In genomic region chr2:1816414-1816911, GRCh38 we compare ENCODE assay signal across 12 cellular contexts.
A peak's percentile ranks its signal among the peaks of the same experiment; 100 is the strongest.
DNase-seq lines count a peak whose midpoint lies in the region; ATAC-seq and TF ChIP-seq lines count a peak whose summit lies in the region.
"Had no signal": no experiment of that assay in that cellular context is flagged by ENCODE, and none has a peak within 500 bp of the region (broad histone marks: within the 10 kb centered on the region; RNA-seq: fewer than 3 reads in every experiment).

No MANE protein-coding gene starts in this region.

- CTCF ChIA-PET in IMR-90 (lab: Yijun Ruan, JAX), result interaction anchor here (1.2 to 2.8 kb wide), 2 partner anchors 66 to 141 kb away, joined by 3 to 7 read pairs; no protein-coding TSS in a partner anchor
- CTCF ChIA-PET in CD4-positive, alpha-beta T cell (lab: Charles Lee), result no interaction called here
- CTCF ChIA-PET in A673 (lab: Charles Lee), result interaction anchor here (1.6 kb wide), 1 partner anchor 47 kb away, joined by 4 read pairs; no protein-coding TSS in a partner anchor

- dilution Hi-C loops in IMR-90 (cut with HindIII; ENCODE audit: low sequenced_read_pairs, unreplicated experiment), result no loop called here

- peaks cover 9% of the 10 kb centered on the region for H3K9me1 ChIP-seq in IMR-90 (ENCODE audit: insufficient read depth, low read length)

- no peaks in the 10 kb centered on the region; a peak in 1 of 4 replicates for H3K79me1 ChIP-seq in IMR-90 (ENCODE audit: low read depth in 1 of 2, low read length in 2 of 2)

- no peak overlapping the region for H3K4me2 ChIP-seq in IMR-90 (ENCODE audit: low read depth, low read length)
- H3K4me2 ChIP-seq: KMS-11 had no signal

- no peak overlapping the region for H3K4me3 Mint-ChIP-seq in CD4-positive, alpha-beta T cell

- no peak for ATAC-seq in IMR-90 (ENCODE audit: low read depth)
- no peak for ATAC-seq in GM19395 (IDR thresholded peaks at IDR 0.05; ENCODE audit: unreplicated experiment)
- ATAC-seq in CD4-positive, alpha-beta T cell (ENCODE audit: poor library complexity), result no peak

- TF ChIP-seq CTCF in IMR-90 (conservative IDR thresholded peaks at IDR 0.05; ENCODE audit: low read depth, low read length) (no peak), esophagus squamous epithelium (IDR thresholded peaks at IDR 0.05) (no peak), suprapubic skin (IDR thresholded peaks at IDR 0.05) (no peak), A673 (conservative IDR thresholded peaks at IDR 0.05; ENCODE audit: low read depth, low read length) (no peak)
- no peak for TF ChIP-seq CTCF in CD4-positive, alpha-beta T cell (IDR thresholded peaks at IDR 0.05)

- H3K27me3 ChIP-seq in IMR-90 (ENCODE audit: control insufficient read depth, insufficient read depth, low read length) (no peaks in the 10 kb centered on the region), esophagus squamous epithelium (peaks cover 0 to 8% (median 0%) of the 10 kb centered on the region in 4 donors), suprapubic skin (no peaks in the 10 kb centered on the region), A673 (replicated peaks; ENCODE audit: insufficient read depth, low read depth, low read length, poor library complexity) (no peaks in the 10 kb centered on the region)
- no peaks in the 10 kb centered on the region for H3K27me3 ChIP-seq in CD4-positive, alpha-beta T cell (ENCODE audit: control insufficient read depth, insufficient read depth, low read length)

- H3K27ac ChIP-seq in IMR-90 (ENCODE audit: insufficient read depth, low read length), result peak overlapping the region; percentile 76
- peak overlapping the region; percentile 58 to 82 (median 80) for H3K27ac ChIP-seq in esophagus squamous epithelium
- H3K27ac ChIP-seq in mesodermal cell (ENCODE audit: low read depth, low read length, severe bottlenecking), result peak overlapping the region; percentile 85
- peak overlapping the region; percentile 84 for H3K27ac ChIP-seq in suprapubic skin
- no peak overlapping the region for H3K27ac ChIP-seq in CD4-positive, alpha-beta T cell (ENCODE audit: low read depth, low read length)
- no peak overlapping the region for H3K27ac ChIP-seq in A673 (ENCODE audit: low read depth, low read length, poor library complexity, severe bottlenecking)
- H3K27ac ChIP-seq: KMS-11 had no signal

- H2AK5ac ChIP-seq in IMR-90 (ENCODE audit: low read depth, low read length), result peak overlapping the region; percentile 96

- no peaks in the 10 kb centered on the region for H3K4me1 Mint-ChIP-seq in CD4-positive, alpha-beta T cell (ENCODE audit: low read depth)

- intact Hi-C loops in IMR-90 (cut with micrococcal nuclease) (loop anchor here (2.0 kb wide), 4 partner anchors 26 to 1140 kb away; partner anchors contain the start of gene TMEM18), esophagus squamous epithelium (cut with DNase I) (no loop called here), A673 (cut with micrococcal nuclease; ENCODE audit: unreplicated experiment) (no loop called here)
- intact Hi-C loops in CD4-positive, alpha-beta T cell (cut with DNase I, micrococcal nuclease), result no loop called here

- H3K4me3 ChIP-seq in IMR-90 (ENCODE audit: insufficient read depth, low read depth, low read length) (no peak overlapping the region), esophagus squamous epithelium (peak overlapping the region in 1 of 4 donors; percentile 21), mesodermal cell (ENCODE audit: extremely low read depth, insufficient read depth, low read length, poor library complexity, severe bottlenecking) (no peak overlapping the region), suprapubic skin (no peak overlapping the region), A673 (ENCODE audit: low read depth, low read length, poor library complexity, severe bottlenecking) (no peak overlapping the region)

- peak overlapping the region; percentile 94 for H3K4ac ChIP-seq in IMR-90 (ENCODE audit: low read depth, low read length)

- peaks cover 10% of the 10 kb centered on the region for H3K27me3 Mint-ChIP-seq in CD4-positive, alpha-beta T cell

- peak overlapping the region; percentile 63 for H2AFZ ChIP-seq in IMR-90 (replicated peaks; ENCODE audit: low read length, poor library complexity)

- POLR2A ChIA-PET in IMR-90 (lab: Charles Lee; ENCODE audit: unreplicated experiment) (interaction anchor here (1.2 kb wide), 1 partner anchor 74 kb away, joined by 3 read pairs; no protein-coding TSS in a partner anchor), A673 (lab: Charles Lee; ENCODE audit: low non-redundant PET) (no interaction called here)
- POLR2A ChIA-PET in CD4-positive, alpha-beta T cell (lab: Charles Lee), result no interaction called here

- H3K4me1 ChIP-seq in IMR-90 (ENCODE audit: control insufficient read depth, insufficient read depth, low read length) (peaks cover 14% of the 10 kb centered on the region), esophagus squamous epithelium (peaks cover 0 to 23% (median 7%) of the 10 kb centered on the region in 3 donors), mesodermal cell (ENCODE audit: control insufficient read depth, insufficient read depth, low read length, poor library complexity, severe bottlenecking) (peaks cover 18% of the 10 kb centered on the region), suprapubic skin (peaks cover 18% of the 10 kb centered on the region), A673 (ENCODE audit: insufficient read depth, low read length, poor library complexity, severe bottlenecking) (peaks cover 21% of the 10 kb centered on the region)

- TF ChIP-seq POLR2A in IMR-90 (IDR thresholded peaks at IDR 0.05; ENCODE audit: low read depth, low read length) (no peak), esophagus squamous epithelium (IDR thresholded peaks at IDR 0.05) (no peak), suprapubic skin (IDR thresholded peaks at IDR 0.05) (no peak)

- peak; percentile 21 for TF ChIP-seq EP300 in suprapubic skin (IDR thresholded peaks at IDR 0.05)

- H3K36me3 ChIP-seq in IMR-90 (ENCODE audit: control insufficient read depth, insufficient read depth, low read length) (no peaks in the 10 kb centered on the region), esophagus squamous epithelium (no peaks in the 10 kb centered on the region), mesodermal cell (ENCODE audit: control insufficient read depth, insufficient read depth, low read length) (no peaks in the 10 kb centered on the region), suprapubic skin (no peaks in the 10 kb centered on the region), A673 (ENCODE audit: insufficient read depth, low read length, poor library complexity, severe bottlenecking) (no peaks in the 10 kb centered on the region)

- H3K14ac ChIP-seq in IMR-90 (replicated peaks; ENCODE audit: low read depth, low read length), result peak overlapping the region; percentile 98

- peak overlapping the region; percentile 83 for H2AK9ac ChIP-seq in IMR-90 (replicated peaks; ENCODE audit: low read depth, low read length, poor library complexity)

- peak overlapping the region; percentile 99 for H2BK20ac ChIP-seq in IMR-90 (ENCODE audit: low read depth, low read length)

- H3K23ac ChIP-seq in IMR-90 (ENCODE audit: low read depth, low read length), result peak overlapping the region; percentile 73

- no peaks in the 10 kb centered on the region for H3K9me3 Mint-ChIP-seq in CD4-positive, alpha-beta T cell

- no peak overlapping the region; the same call in 1 of the 2 replicates for H4K5ac ChIP-seq in IMR-90 (ENCODE audit: low read depth, low read length)

- DNase-seq in IMR-90 (peak; percentile 56), esophagus squamous epithelium (lab: John Stamatoyannopoulos, UW) (no peak), suprapubic skin (ENCODE audit: low spot score in 2 of 2) (peak in 1 of 2 donors; percentile 73), A673 (ENCODE audit: low spot score) (no peak)
- no peak for DNase-seq in CD4-positive, alpha-beta T cell
- no peak for DNase-seq in stimulated activated CD4-positive, alpha-beta T cell treated with anti-CD3 and anti-CD28 coated beads, Interleukin-4, amount 100 ng/mL, for 24 hours
- DNase-seq: DMS 273 treated with DMSO at 0.1 percent for 48 hours; NCI-H345; stimulated activated naive CD4-positive, alpha-beta T cell had no signal

- no peak for TF ChIP-seq RAD21 in IMR-90 (IDR thresholded peaks at IDR 0.05; ENCODE audit: low read length)

- H3K18ac ChIP-seq in IMR-90 (ENCODE audit: low read depth, low read length), result peak overlapping the region; percentile 63; the same call in 1 of the 2 replicates

- no peaks in the 10 kb centered on the region for H3K36me3 Mint-ChIP-seq in CD4-positive, alpha-beta T cell (ENCODE audit: low read depth)

- H4K20me1 ChIP-seq in IMR-90 (ENCODE audit: insufficient read depth, low read length), result no peaks in the 10 kb centered on the region

- H3K27ac Mint-ChIP-seq in CD4-positive, alpha-beta T cell, result no peak overlapping the region

- in situ Hi-C loops in IMR-90 (cut with MboI; ENCODE audit: low sequenced_read_pairs), result loop anchor here (10.0 kb wide), 1 partner anchor 1142 kb away; the partner anchor contains the start of gene TMEM18

- H2BK120ac ChIP-seq in IMR-90 (ENCODE audit: low read depth, low read length), result peak overlapping the region; percentile 98

- peak overlapping the region; percentile 48; the same call in 2 of the 3 replicates for H2BK15ac ChIP-seq in IMR-90 (ENCODE audit: low read depth, low read length)

- WGBS in IMR-90 (ENCODE audit: extremely low coverage in 2 of 2, insufficient read length in 1 of 2), 2 experiments, result 40% methylated on average over 6 of the region's 19 CpGs; no CpG with 5 or more reads in 1 of the 2 experiments
- WGBS in esophagus squamous epithelium, 2 donors, result 70% methylated on average over 12 to 14 of the region's 19 CpGs
- 90 to 93% methylated on average over 14 to 16 of the region's 19 CpGs for WGBS in mesodermal cell (ENCODE audit: insufficient coverage in 2 of 2), 2 experiments
- 14% methylated on average over 10 of the region's 19 CpGs for WGBS in suprapubic skin

- peak overlapping the region; percentile 76; the same call in 1 of the 2 replicates for H3K56ac ChIP-seq in IMR-90 (ENCODE audit: extremely low read depth, insufficient read depth, low read length)

- peak overlapping the region; percentile 83 for H2BK5ac ChIP-seq in IMR-90 (ENCODE audit: low read depth, low read length, poor library complexity, severe bottlenecking)

- peak overlapping the region; percentile 65 to 91; a peak in 3 of 4 replicates for H4K8ac ChIP-seq in IMR-90 (ENCODE audit: low read depth in 2 of 2, low read length in 2 of 2)

- H4K91ac ChIP-seq in IMR-90 (ENCODE audit: insufficient read depth, low read depth, low read length), result peak overlapping the region; percentile 91

- H3K9ac ChIP-seq in IMR-90 (ENCODE audit: low read depth, low read length), result peak overlapping the region; percentile 39; the same call in 1 of the 2 replicates
- H3K9ac ChIP-seq: KMS-11 had no signal

- no TSS peak for BruUV-seq in IMR-90 (replicated peaks; lab: Mats Ljungman, UMichigan)
- BruUV-seq in A673 (replicated peaks; lab: Mats Ljungman, UMichigan), result no TSS peak

- H3K9me3 ChIP-seq in IMR-90 (ENCODE audit: control insufficient read depth, insufficient read depth, low read length) (no peaks in the 10 kb centered on the region), esophagus squamous epithelium (no peaks in the 10 kb centered on the region), mesodermal cell (ENCODE audit: control insufficient read depth, low read length) (no peaks in the 10 kb centered on the region), suprapubic skin (no peaks in the 10 kb centered on the region), A673 (ENCODE audit: low read depth, low read length, poor library complexity, severe bottlenecking) (no peaks in the 10 kb centered on the region)
- no peaks in the 10 kb centered on the region for H3K9me3 ChIP-seq in CD4-positive, alpha-beta T cell (ENCODE audit: control insufficient read depth, low read length)

Comparison
In these comparisons a context has a peak if more than half of its experiments do, and no peak if none do; other contexts are left out.
1. H3K27ac ChIP-seq: peak in IMR-90 (single experiment), esophagus squamous epithelium (4 of 4), mesodermal cell (single experiment) and suprapubic skin (single experiment); none in CD4-positive, alpha-beta T cell (single experiment) and A673 (single experiment).